In genomic region chr15:51865291-51865690, GRCh38 we compare ENCODE assay signal across 20 cellular contexts. TPM values are rescaled to one million over a fixed set of nuclear protein-coding genes. Genes with fewer than 3 reads are reported as not detected.
DNase-seq lines count a peak whose midpoint lies in the region; ATAC-seq, FAIRE-seq and TF ChIP-seq lines count a peak whose summit lies in the region.
"Had no signal": no experiment of that assay in that cellular context is flagged by ENCODE, and none has a peak within 500 bp of the region (broad histone marks: within the 10 kb centered on the region; RNA-seq: fewer than 3 reads in every experiment).

No MANE protein-coding gene starts in this region.

- H3K23ac ChIP-seq in H1 (ENCODE audit: insufficient read length), result no peak overlapping the region

- H3K9me3 ChIP-seq in RWPE2 (ENCODE audit: severe bottlenecking) (no peaks in the 10 kb centered on the region), H1 (ENCODE audit: insufficient read depth in 2 of 2, low read depth in 1 of 2, low read length in 1 of 2) (0 out of 4 replicates have a peak, but pooled peaks cover 0 to 1% of the 10 kb centered on the region in 2 experiments), gastroesophageal sphincter (no peaks in the 10 kb centered on the region)

- no peak overlapping the region for H3K18ac ChIP-seq in H1 (ENCODE audit: extremely low read depth, low read length)

- H3K36me3 ChIP-seq in RWPE2 (ENCODE audit: low read depth), result peaks cover 84% of the 10 kb centered on the region
- H3K36me3 ChIP-seq in H1 (ENCODE audit: control insufficient read depth in 2 of 4, insufficient read depth in 4 of 4, low read length in 3 of 4), result peaks cover 0 to 2% (median under 1%) of the 10 kb centered on the region in 4 experiments; a peak in 2 of 8 replicates
- peaks cover 0 to 50% of the 10 kb centered on the region in 2 donors for H3K36me3 ChIP-seq in gastroesophageal sphincter

- H3K27ac Mint-ChIP-seq in activated naive CD8-positive, alpha-beta T cell, result peak overlapping the region; percentile 55
- no peak overlapping the region for H3K27ac Mint-ChIP-seq in activated naive CD8-positive, alpha-beta T cell treated with anti-CD3 and anti-CD28 coated beads, Interleukin-2, amount 50 U/mL, for 24 hours
- peak overlapping the region; percentile 14 for H3K27ac Mint-ChIP-seq in stimulated activated effector memory CD8-positive, alpha-beta T cell treated with anti-CD3 and anti-CD28 coated beads, Interleukin-12 subunit alpha, Interleukin-12 subunit beta, amount 100 ng/mL, for 72 hours

- H3K4me2 ChIP-seq in H1 (ENCODE audit: insufficient read depth in 1 of 2, low read depth in 2 of 2, low read length in 2 of 2), result no peak overlapping the region; a peak in 1 of 4 replicates

- H3K23me2 ChIP-seq in H1 (ENCODE audit: low read depth, low read length), result no peaks in the 10 kb centered on the region

- H4K8ac ChIP-seq in H1 (ENCODE audit: extremely low read depth, insufficient read depth, low read length), result no peak overlapping the region

- peaks cover 47% of the 10 kb centered on the region for H3K4me1 Mint-ChIP-seq in activated naive CD8-positive, alpha-beta T cell (ENCODE audit: low read depth)
- peaks cover 46% of the 10 kb centered on the region for H3K4me1 Mint-ChIP-seq in activated naive CD8-positive, alpha-beta T cell treated with anti-CD3 and anti-CD28 coated beads, Interleukin-2, amount 50 U/mL, for 24 hours
- peaks cover 42% of the 10 kb centered on the region for H3K4me1 Mint-ChIP-seq in stimulated activated effector memory CD8-positive, alpha-beta T cell treated with anti-CD3 and anti-CD28 coated beads, Interleukin-12 subunit alpha, Interleukin-12 subunit beta, amount 100 ng/mL, for 72 hours

- CTCF ChIA-PET in H1 (lab: Charles Lee; ENCODE audit: partially characterized antibody), result interaction anchor here (0.9 to 1.4 kb wide), 4 partner anchors 9 to 275 kb away, joined by 3 to 4 read pairs (median 4); no protein-coding TSS in a partner anchor

- H3K4me3 Mint-ChIP-seq in activated naive CD8-positive, alpha-beta T cell, result no peak overlapping the region
- H3K4me3 Mint-ChIP-seq in activated naive CD8-positive, alpha-beta T cell treated with anti-CD3 and anti-CD28 coated beads, Interleukin-2, amount 50 U/mL, for 24 hours, result no peak overlapping the region
- no peak overlapping the region for H3K4me3 Mint-ChIP-seq in stimulated activated effector memory CD8-positive, alpha-beta T cell treated with anti-CD3 and anti-CD28 coated beads, Interleukin-12 subunit alpha, Interleukin-12 subunit beta, amount 100 ng/mL, for 72 hours
- H3K4me3 Mint-ChIP-seq: CD4-positive, alpha-beta memory T cell; GM23338 had no signal

- H3K27me3 ChIP-seq in RWPE2 (ENCODE audit: insufficient read depth, poor library complexity, severe bottlenecking), result no peaks in the 10 kb centered on the region
- no peaks in the 10 kb centered on the region for H3K27me3 ChIP-seq in H1 (replicated peaks in 1 of 4; ENCODE audit: control insufficient read depth in 3 of 4, extremely low read depth in 1 of 4, insufficient read depth in 3 of 4, low read length in 3 of 4)
- no peaks in the 10 kb centered on the region for H3K27me3 ChIP-seq in gastroesophageal sphincter

- POLR2A ChIA-PET in H1 (lab: Charles Lee; ENCODE audit: partially characterized antibody), result interaction anchor here (1.0 kb wide), 1 partner anchor 9 kb away, joined by 3 read pairs; no protein-coding TSS in a partner anchor

- DNase-seq in activated naive CD8-positive, alpha-beta T cell treated with anti-CD3 and anti-CD28 coated beads, Interleukin-2, amount 50 U/mL, for 24 hours, result no peak
- no peak for DNase-seq in RWPE2 (ENCODE audit: low spot score)
- no peak for DNase-seq in H1 (ENCODE audit: low read depth in 1 of 2, low spot score in 2 of 2)
- DNase-seq in stimulated activated effector memory CD8-positive, alpha-beta T cell treated with anti-CD3 and anti-CD28 coated beads, Interleukin-12 subunit alpha, Interleukin-12 subunit beta, amount 100 ng/mL, for 72 hours (ENCODE audit: low spot score in 2 of 2), result no peak
- no peak for DNase-seq in omental fat pad (ENCODE audit: low spot score)
- no peak for DNase-seq in stimulated activated CD4-positive, alpha-beta T cell treated with anti-CD3 and anti-CD28 coated beads, Interleukin-4, amount 100 ng/mL, for 24 hours
- DNase-seq: CD4-positive, alpha-beta memory T cell; DMS79 treated with DMSO at 0.1 percent for 48 hours; KBM-7; NCI-H1092 treated with DMSO at 0.1 percent for 48 hours; NCI-H1694; NCI-H2107; NCI-H345 had no signal

- peaks cover 24% of the 10 kb centered on the region for H3K36me3 Mint-ChIP-seq in activated naive CD8-positive, alpha-beta T cell
- H3K36me3 Mint-ChIP-seq in activated naive CD8-positive, alpha-beta T cell treated with anti-CD3 and anti-CD28 coated beads, Interleukin-2, amount 50 U/mL, for 24 hours (ENCODE audit: low read depth), result peaks cover 45% of the 10 kb centered on the region
- H3K36me3 Mint-ChIP-seq in stimulated activated effector memory CD8-positive, alpha-beta T cell treated with anti-CD3 and anti-CD28 coated beads, Interleukin-12 subunit alpha, Interleukin-12 subunit beta, amount 100 ng/mL, for 72 hours, result peaks cover 83% of the 10 kb centered on the region

- no peaks in the 10 kb centered on the region for H3K79me1 ChIP-seq in H1 (ENCODE audit: low read depth, low read length)

- H3K27ac ChIP-seq in RWPE2 (ENCODE audit: poor library complexity, severe bottlenecking) (peak overlapping the region; percentile 100), H1 (ENCODE audit: low read depth, low read length) (no peak overlapping the region), gastroesophageal sphincter (no peak overlapping the region)
- H3K27ac ChIP-seq: HL-60 had no signal

- H2BK20ac ChIP-seq in H1 (ENCODE audit: low read length), result peak overlapping the region; percentile 76; the same call in 1 of the 2 replicates

- no peak overlapping the region for H3K4ac ChIP-seq in H1 (replicated peaks; ENCODE audit: insufficient read length, low read depth, low read length)

- H3K9me3 Mint-ChIP-seq in activated naive CD8-positive, alpha-beta T cell (ENCODE audit: low read depth), result no peaks in the 10 kb centered on the region
- H3K9me3 Mint-ChIP-seq in activated naive CD8-positive, alpha-beta T cell treated with anti-CD3 and anti-CD28 coated beads, Interleukin-2, amount 50 U/mL, for 24 hours, result no peaks in the 10 kb centered on the region
- no peaks in the 10 kb centered on the region for H3K9me3 Mint-ChIP-seq in stimulated activated effector memory CD8-positive, alpha-beta T cell treated with anti-CD3 and anti-CD28 coated beads, Interleukin-12 subunit alpha, Interleukin-12 subunit beta, amount 100 ng/mL, for 72 hours
- H3K9me3 Mint-ChIP-seq: GM23338 had no signal

- TF ChIP-seq EP300 in H1 (IDR thresholded peaks at IDR 0.05; ENCODE audit: borderline replicate concordance in 1 of 2, low read depth in 2 of 2, low read length in 2 of 2) (no peak), gastroesophageal sphincter (IDR thresholded peaks at IDR 0.05) (no peak)

- no peaks in the 10 kb centered on the region for H4K20me1 ChIP-seq in H1 (replicated peaks in 1 of 2; ENCODE audit: control insufficient read depth in 1 of 2, insufficient read depth in 2 of 2, low read length in 2 of 2)

- H2BK120ac ChIP-seq in H1 (replicated peaks; ENCODE audit: low read depth, low read length), result peak overlapping the region; percentile 69

- TF ChIP-seq CTCF in RWPE2 (IDR thresholded peaks at IDR 0.05; ENCODE audit: poor library complexity, severe bottlenecking), result no peak
- no peak for TF ChIP-seq CTCF in H1 (IDR thresholded peaks at IDR 0.05; ENCODE audit: control extremely low read depth in 1 of 3, insufficient read depth in 1 of 3, low read depth in 1 of 3, low read length in 3 of 3)
- TF ChIP-seq CTCF in omental fat pad (IDR thresholded peaks at IDR 0.05), result no peak
- TF ChIP-seq CTCF in gastroesophageal sphincter (IDR thresholded peaks at IDR 0.05), result no peak

- no peak for ATAC-seq in activated naive CD8-positive, alpha-beta T cell treated with anti-CD3 and anti-CD28 coated beads, Interleukin-2, amount 50 U/mL, for 24 hours
- ATAC-seq in RWPE2 (ENCODE audit: low read depth) (no peak), omental fat pad (ENCODE audit: low FRiP score) (no peak), gastroesophageal sphincter (no peak)
- ATAC-seq in stimulated activated effector memory CD8-positive, alpha-beta T cell treated with anti-CD3 and anti-CD28 coated beads, Interleukin-12 subunit alpha, Interleukin-12 subunit beta, amount 100 ng/mL, for 72 hours, result no peak

- no peak overlapping the region for H4K5ac ChIP-seq in H1 (ENCODE audit: insufficient read length, low read depth, low read length)

- no peak for FAIRE-seq in H1 (lab: Jason Lieb, UNC)
- FAIRE-seq: D721Med, G401.6, GM12891 had no signal

- TF ChIP-seq RAD21 in H1 (IDR thresholded peaks at IDR 0.05 in 1 of 2, conservative IDR thresholded peaks at IDR 0.05 in 1 of 2; ENCODE audit: low read depth in 2 of 2, low read length in 2 of 2), result no peak

- no peak overlapping the region for H3K56ac ChIP-seq in H1 (replicated peaks; ENCODE audit: insufficient read length, low read depth, low read length)

- no peak overlapping the region for H2AK5ac ChIP-seq in H1 (ENCODE audit: low read depth, low read length)

- no peak overlapping the region for H2AFZ ChIP-seq in H1 (ENCODE audit: low read length)
- H2AFZ ChIP-seq: GM23338 had no signal

- no peak overlapping the region for H4K91ac ChIP-seq in H1 (replicated peaks; ENCODE audit: insufficient read length, low read length)

- H3K4me1 ChIP-seq in RWPE2 (ENCODE audit: insufficient read depth, poor library complexity, severe bottlenecking), result peaks cover 81% of the 10 kb centered on the region
- H3K4me1 ChIP-seq in H1 (replicated peaks in 1 of 4; ENCODE audit: control insufficient read depth in 3 of 4, insufficient read depth in 4 of 4, low read length in 3 of 4), result peaks cover 0 to 6% (median 5%) of the 10 kb centered on the region in 4 experiments; a peak in 5 of 7 replicates
- H3K4me1 ChIP-seq in gastroesophageal sphincter, result peaks cover 0 to 6% (median 0%) of the 10 kb centered on the region in 3 donors

- H3K9ac ChIP-seq in H1 (replicated peaks in 1 of 4; ENCODE audit: extremely low read depth in 1 of 4, low read depth in 3 of 4, low read length in 3 of 4), result no peak overlapping the region

- H3K4me3 ChIP-seq in RWPE2 (ENCODE audit: severe bottlenecking) (no peak overlapping the region), H1 (ENCODE audit: extremely low read depth in 1 of 4, insufficient read depth in 2 of 4, low read depth in 3 of 4, low read length in 4 of 4) (no peak overlapping the region), gastroesophageal sphincter (no peak overlapping the region)

- H3K14ac ChIP-seq in H1 (ENCODE audit: insufficient read length), result no peak overlapping the region

- no peak overlapping the region for H2BK5ac ChIP-seq in H1 (ENCODE audit: low read depth, low read length)

- no peak overlapping the region for H2BK12ac ChIP-seq in H1 (ENCODE audit: low read depth, low read length)

- H3K27me3 Mint-ChIP-seq in activated naive CD8-positive, alpha-beta T cell, result no peaks in the 10 kb centered on the region
- H3K27me3 Mint-ChIP-seq in activated naive CD8-positive, alpha-beta T cell treated with anti-CD3 and anti-CD28 coated beads, Interleukin-2, amount 50 U/mL, for 24 hours, result no peaks in the 10 kb centered on the region
- H3K27me3 Mint-ChIP-seq: CD4-positive, alpha-beta memory T cell had no signal

- no peak overlapping the region for H2BK15ac ChIP-seq in H1 (ENCODE audit: low read length)

- H3K79me2 ChIP-seq in H1 (ENCODE audit: control insufficient read depth in 1 of 2, insufficient read depth in 2 of 2, low read length in 2 of 2), result no peaks in the 10 kb centered on the region

- TF ChIP-seq POLR2A in H1 (IDR thresholded peaks at IDR 0.05; ENCODE audit: control extremely low read depth in 1 of 2, low read depth in 2 of 2, low read length in 2 of 2) (no peak), gastroesophageal sphincter (IDR thresholded peaks at IDR 0.05) (no peak)

RNA-seq across cellular contexts. Expression of gene TMOD3, which starts 35.8 kb away (rescaled TPM):
- total RNA-seq in H1 (2021; fragmentation: NEBNext Ultra II Directional; extraction: Animal tissue kit (Norgen Biotek cat#: 25700)), result 29.0 and 30.3 TPM in 2 replicates
- 3.0 and 3.9 TPM in 2 replicates for polyA plus RNA-seq in H1 (2011; rRNA removed)
- 5.1 TPM for polyA plus RNA-seq in H1 (2011; cell fraction: cytosol; rRNA removed)
- 1.8 TPM for polyA plus RNA-seq in H1 (2011; cell fraction: nucleus; rRNA removed)
- 6.7 to 12.5 TPM (median 8.3 TPM) in 4 replicates for polyA plus RNA-seq in H1 (2012, experiment 1 of 2)
- 0.85 TPM for polyA plus RNA-seq in H1 (2012, experiment 2 of 2)
- polyA plus RNA-seq in H1 (2013, experiment 1 of 2), result 12.1 TPM
- 12.4 TPM for polyA plus RNA-seq in H1 (2013, experiment 2 of 2)
- 6.4 and 7.0 TPM in 2 replicates for polyA minus RNA-seq in H1 (2011; rRNA and poly(A)+ RNA removed)
- polyA minus RNA-seq in H1 (2011; cell fraction: cytosol; rRNA and poly(A)+ RNA removed), result 6.5 TPM
- 11.9 TPM for polyA minus RNA-seq in H1 (2011; cell fraction: nucleus; rRNA and poly(A)+ RNA removed)
- total RNA-seq in omental fat pad, result 10 to 100 TPM; 25.7 to 47.0 (median 37.3) TPM
- total RNA-seq in gastroesophageal sphincter, result 10 to 100 TPM; 15.9 to 38.8 (median 21.4) TPM
